In genomic region chr14:102481791-102482238, GRCh38 we compare ENCODE assay signal across 17 cellular contexts. TPM values are rescaled to one million over a fixed set of nuclear protein-coding genes. Genes with fewer than 3 reads are reported as not detected.
DNase-seq lines count a peak whose midpoint lies in the region; ATAC-seq, FAIRE-seq and TF ChIP-seq lines count a peak whose summit lies in the region.
"Had no signal": no experiment of that assay in that cellular context is flagged by ENCODE, and none has a peak within 500 bp of the region (broad histone marks: within the 10 kb centered on the region; RNA-seq: fewer than 3 reads in every experiment).

No MANE protein-coding gene starts in this region.

- DNase-seq in HK-2 (ENCODE audit: unreplicated experiment) (peak; percentile 21), foreskin keratinocyte (peak; percentile 37 to 67), urothelium cell line (ENCODE audit: low spot score) (peak; percentile 54), NCI-H345 treated with DMSO at 0.1 percent for 48 hours (lab: John Stamatoyannopoulos, UW; ENCODE audit: unreplicated experiment) (no peak), AG08395 (ENCODE audit: low spot score) (no peak)
- DNase-seq: activated CD4-positive, alpha-beta T cell treated with anti-CD3 and anti-CD28 coated beads, Interleukin-2, amount 50 U/mL, for 1 hour; CD8-positive, alpha-beta memory T cell; effector memory CD8-positive, alpha-beta T cell; glutamatergic neuron; Kasumi-1; left cardiac atrium; natural killer cell; NCI-H2171; T-helper 17 cell had no signal

- TF ChIP-seq CTCF in VCaP (conservative IDR thresholded peaks at IDR 0.05) (no peak), foreskin keratinocyte (conservative IDR thresholded peaks at IDR 0.05) (no peak)

- ATAC-seq in foreskin keratinocyte (peak; percentile 82), HG03378 (IDR thresholded peaks at IDR 0.05; ENCODE audit: unreplicated experiment) (no peak)
- ATAC-seq: effector memory CD8-positive, alpha-beta T cell; left cardiac atrium; natural killer cell; T-helper 17 cell had no signal

- H3K4me1 ChIP-seq in foreskin keratinocyte, result peaks cover 10% of the 10 kb centered on the region

- H3K27ac ChIP-seq in VCaP (peak overlapping the region; percentile 64), foreskin keratinocyte (no peak overlapping the region)
- H3K27ac ChIP-seq: ascending aorta had no signal

- no peaks in the 10 kb centered on the region for H3K27me3 ChIP-seq in foreskin keratinocyte
- H3K27me3 ChIP-seq: ascending aorta had no signal

- FAIRE-seq in urothelium cell line (lab: Jason Lieb, UNC), result no peak

RNA-seq across cellular contexts. Expression of gene ANKRD9, which starts 27.8 kb away (rescaled TPM):
- total RNA-seq in foreskin keratinocyte, result 6.7 and 7.8 TPM in 2 replicates
- polyA plus RNA-seq in foreskin keratinocyte, result 9.3 and 9.5 TPM in 2 replicates

Comparison
In these comparisons a context has a peak if more than half of its experiments do, and no peak if none do; other contexts are left out.
1. DNase-seq: peak in HK-2 (single experiment), foreskin keratinocyte (2 of 2) and urothelium cell line (single experiment); none in NCI-H345 treated with DMSO at 0.1 percent for 48 hours (single experiment) and AG08395 (single experiment).